ENCODE assay signal across 33 cellular contexts in the genomic region with DNA sequence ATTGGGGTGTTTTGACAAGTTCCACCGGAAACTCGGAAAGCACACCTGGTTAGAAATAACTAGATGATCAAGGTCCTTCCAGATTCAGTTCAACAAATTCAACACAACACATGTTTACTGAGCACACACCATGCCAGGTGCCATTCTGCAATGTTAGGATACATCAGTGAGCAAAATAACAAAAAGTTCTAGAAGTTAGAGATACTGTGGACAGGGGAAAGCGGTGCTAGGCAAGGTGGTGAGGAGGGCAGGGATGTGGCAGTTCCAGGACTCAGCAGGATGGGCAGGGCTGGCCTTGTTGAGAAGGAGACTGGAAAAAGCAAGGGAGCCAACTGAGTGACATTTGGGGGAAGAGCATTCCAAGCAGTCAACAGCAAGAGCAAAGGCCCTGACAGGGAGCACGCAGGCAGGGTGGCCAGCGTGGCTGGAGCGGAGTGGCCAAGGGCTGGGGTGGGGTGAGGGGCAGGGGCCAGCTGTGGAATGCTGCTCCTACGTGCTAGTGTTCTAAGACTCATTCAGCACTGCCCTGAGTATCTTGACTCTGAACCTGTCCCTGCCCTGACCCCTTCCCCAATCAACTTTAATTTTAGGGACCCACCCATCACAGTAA. TPM values are rescaled to one million over a fixed set of nuclear protein-coding genes. Genes with fewer than 3 reads are reported as not detected.
DNase-seq lines count a peak whose midpoint lies in the region; ATAC-seq and TF ChIP-seq lines count a peak whose summit lies in the region.
"Had no signal": no experiment of that assay in that cellular context is flagged by ENCODE, and none has a peak within 500 bp of the region (broad histone marks: within the 10 kb centered on the region; RNA-seq: fewer than 3 reads in every experiment).

No MANE protein-coding gene starts in this region.

- H3K36me3 ChIP-seq in aorta (ENCODE audit: control insufficient read depth in 1 of 2, insufficient read depth in 2 of 2, low read length in 1 of 2) = no peaks in the 10 kb centered on the region
- H3K36me3 ChIP-seq in CD8-positive, alpha-beta memory T cell (ENCODE audit: insufficient read depth, low read length) = no peaks in the 10 kb centered on the region
- H3K36me3 ChIP-seq: neutrophil, suprapubic skin had no signal

- H3K4me3 ChIP-seq in aorta (ENCODE audit: low read length in 2 of 2) = no peak overlapping the region
- no peak overlapping the region for H3K4me3 ChIP-seq in CD8-positive, alpha-beta memory T cell (ENCODE audit: low read length)
- H3K4me3 ChIP-seq: suprapubic skin had no signal

- H3K4me1 Mint-ChIP-seq in activated naive CD8-positive, alpha-beta T cell treated with anti-CD3 and anti-CD28 coated beads, Interleukin-2, amount 10 ng/mL, durations not matched to agents 7 days and 5 days = no peaks in the 10 kb centered on the region
- peaks cover 5% of the 10 kb centered on the region for H3K4me1 Mint-ChIP-seq in activated naive CD8-positive, alpha-beta T cell treated with anti-CD3 and anti-CD28 coated beads, Interleukin-2, amount 50 U/mL, for 24 hours
- no peaks in the 10 kb centered on the region for H3K4me1 Mint-ChIP-seq in CD8-positive, alpha-beta memory T cell
- H3K4me1 Mint-ChIP-seq: activated T-helper 17 cell treated with anti-CD3 and anti-CD28 coated beads, Interleukin-2, amount 50 U/mL, for 72 hours; memory B cell had no signal

- H3K27me3 Mint-ChIP-seq in activated naive CD8-positive, alpha-beta T cell treated with anti-CD3 and anti-CD28 coated beads, Interleukin-2, amount 10 ng/mL, durations not matched to agents 7 days and 5 days = peaks cover 5% of the 10 kb centered on the region
- H3K27me3 Mint-ChIP-seq in activated naive CD8-positive, alpha-beta T cell treated with anti-CD3 and anti-CD28 coated beads, Interleukin-2, amount 50 U/mL, for 24 hours = peaks cover 3% of the 10 kb centered on the region
- peaks cover 2 to 5% of the 10 kb centered on the region in 2 donors for H3K27me3 Mint-ChIP-seq in CD8-positive, alpha-beta memory T cell
- H3K27me3 Mint-ChIP-seq: activated CD4-positive, alpha-beta memory T cell treated with anti-CD3 and anti-CD28 coated beads for 36 hours; activated naive CD8-positive, alpha-beta T cell; activated T-helper 17 cell treated with anti-CD3 and anti-CD28 coated beads, Interleukin-2, amount 50 U/mL, for 72 hours; CD4-positive, alpha-beta T cell; memory B cell had no signal

- no peaks in the 10 kb centered on the region for H3K27me3 ChIP-seq in aorta (ENCODE audit: control insufficient read depth in 1 of 2, insufficient read depth in 2 of 2, low read length in 1 of 2)
- H3K27me3 ChIP-seq in CD8-positive, alpha-beta memory T cell (ENCODE audit: insufficient read depth, low read length, poor library complexity, severe bottlenecking) = no peaks in the 10 kb centered on the region
- H3K27me3 ChIP-seq: suprapubic skin had no signal

- H3K4me1 ChIP-seq in aorta (ENCODE audit: control insufficient read depth in 1 of 2, insufficient read depth in 2 of 2, low read length in 2 of 2) = no peaks in the 10 kb centered on the region
- no peaks in the 10 kb centered on the region for H3K4me1 ChIP-seq in CD8-positive, alpha-beta memory T cell (ENCODE audit: insufficient read depth, low read length)

- intact Hi-C loops in left cardiac atrium (cut with DNase I) (no loop called here), aorta (cut with DNase I) (no loop called here)

- H3K4me3 Mint-ChIP-seq in activated naive CD8-positive, alpha-beta T cell treated with anti-CD3 and anti-CD28 coated beads, Interleukin-2, amount 10 ng/mL, durations not matched to agents 7 days and 5 days = no peak overlapping the region
- no peak overlapping the region for H3K4me3 Mint-ChIP-seq in activated naive CD8-positive, alpha-beta T cell treated with anti-CD3 and anti-CD28 coated beads, Interleukin-2, amount 50 U/mL, for 24 hours
- H3K4me3 Mint-ChIP-seq in CD8-positive, alpha-beta memory T cell = no peak overlapping the region
- H3K4me3 Mint-ChIP-seq: activated CD4-positive, alpha-beta memory T cell treated with anti-CD3 and anti-CD28 coated beads for 36 hours; activated naive CD8-positive, alpha-beta T cell; activated T-helper 17 cell treated with anti-CD3 and anti-CD28 coated beads, Interleukin-2, amount 50 U/mL, for 72 hours; CD4-positive, alpha-beta T cell; memory B cell; stimulated activated effector memory CD8-positive, alpha-beta T cell treated with anti-CD3 and anti-CD28 coated beads, Interleukin-12 subunit alpha, Interleukin-12 subunit beta, amount 100 ng/mL, for 72 hours had no signal

- in situ Hi-C loops in GM13976 (cut with MboI; ENCODE audit: low sequenced_read_pairs, unreplicated experiment) = no loop called here

- H3K36me3 Mint-ChIP-seq in activated naive CD8-positive, alpha-beta T cell treated with anti-CD3 and anti-CD28 coated beads, Interleukin-2, amount 10 ng/mL, durations not matched to agents 7 days and 5 days = no peaks in the 10 kb centered on the region
- no peaks in the 10 kb centered on the region for H3K36me3 Mint-ChIP-seq in activated naive CD8-positive, alpha-beta T cell treated with anti-CD3 and anti-CD28 coated beads, Interleukin-2, amount 50 U/mL, for 24 hours (ENCODE audit: low read depth)
- H3K36me3 Mint-ChIP-seq in CD8-positive, alpha-beta memory T cell = no peaks in the 10 kb centered on the region
- H3K36me3 Mint-ChIP-seq: activated CD4-positive, alpha-beta memory T cell treated with anti-CD3 and anti-CD28 coated beads for 36 hours; activated naive CD8-positive, alpha-beta T cell; memory B cell; stimulated activated effector memory CD8-positive, alpha-beta T cell treated with anti-CD3 and anti-CD28 coated beads, Interleukin-12 subunit alpha, Interleukin-12 subunit beta, amount 100 ng/mL, for 72 hours had no signal

- H3K9me3 ChIP-seq in aorta (ENCODE audit: control insufficient read depth, low read length) = no peaks in the 10 kb centered on the region
- no peaks in the 10 kb centered on the region for H3K9me3 ChIP-seq in CD8-positive, alpha-beta memory T cell (ENCODE audit: low read length)
- H3K9me3 ChIP-seq: neutrophil, suprapubic skin had no signal

- POLR2A ChIA-PET in activated naive CD8-positive, alpha-beta T cell treated with anti-CD3 and anti-CD28 coated beads, Interleukin-2, amount 10 ng/mL, durations not matched to agents 7 days and 5 days (lab: Charles Lee) = no interaction called here
- POLR2A ChIA-PET in CD8-positive, alpha-beta memory T cell (lab: Charles Lee) = no interaction called here

- no peak overlapping the region for H3K27ac Mint-ChIP-seq in activated naive CD8-positive, alpha-beta T cell treated with anti-CD3 and anti-CD28 coated beads, Interleukin-2, amount 10 ng/mL, durations not matched to agents 7 days and 5 days
- no peak overlapping the region for H3K27ac Mint-ChIP-seq in activated naive CD8-positive, alpha-beta T cell treated with anti-CD3 and anti-CD28 coated beads, Interleukin-2, amount 50 U/mL, for 24 hours
- H3K27ac Mint-ChIP-seq in CD8-positive, alpha-beta memory T cell = no peak overlapping the region
- H3K27ac Mint-ChIP-seq: activated CD4-positive, alpha-beta memory T cell treated with anti-CD3 and anti-CD28 coated beads for 36 hours; activated naive CD8-positive, alpha-beta T cell; activated T-helper 17 cell treated with anti-CD3 and anti-CD28 coated beads, Interleukin-2, amount 50 U/mL, for 72 hours; CD4-positive, alpha-beta T cell; memory B cell; stimulated activated effector memory CD8-positive, alpha-beta T cell treated with anti-CD3 and anti-CD28 coated beads, Interleukin-12 subunit alpha, Interleukin-12 subunit beta, amount 100 ng/mL, for 72 hours had no signal

- 87 to 91% methylated on average over 7 of the region's 7 CpGs for WGBS in aorta, 2 donors

- no peak for ATAC-seq in activated naive CD8-positive, alpha-beta T cell treated with anti-CD3 and anti-CD28 coated beads, Interleukin-2, amount 10 ng/mL, durations not matched to agents 7 days and 5 days (ENCODE audit: low read depth)
- ATAC-seq in activated naive CD8-positive, alpha-beta T cell treated with anti-CD3 and anti-CD28 coated beads, Interleukin-2, amount 50 U/mL, for 24 hours = no peak
- ATAC-seq in left cardiac atrium (peak; percentile 62 to 76), omental fat pad (ENCODE audit: low FRiP score) (peak; percentile 14), aorta (ENCODE audit: low FRiP score) (peak; percentile 55)
- ATAC-seq: activated T-helper 17 cell treated with anti-CD3 and anti-CD28 coated beads, Interleukin-2, amount 50 U/mL, for 72 hours had no signal

- DNase-seq in activated naive CD8-positive, alpha-beta T cell treated with anti-CD3 and anti-CD28 coated beads, Interleukin-2, amount 10 ng/mL, durations not matched to agents 7 days and 5 days = peak; percentile 3
- no peak for DNase-seq in activated naive CD8-positive, alpha-beta T cell treated with anti-CD3 and anti-CD28 coated beads, Interleukin-2, amount 50 U/mL, for 24 hours
- DNase-seq in left cardiac atrium (peak; percentile 43), omental fat pad (ENCODE audit: low spot score) (no peak), aorta (peak in 1 of 2 donors; percentile 67), GM13976 (ENCODE audit: low spot score) (no peak)
- DNase-seq in stimulated activated CD4-positive, alpha-beta T cell treated with anti-CD3 and anti-CD28 coated beads, Interleukin-4, amount 100 ng/mL, for 4 hours = no peak
- DNase-seq in CD8-positive, alpha-beta memory T cell = no peak
- DNase-seq: activated CD4-positive, alpha-beta memory T cell treated with anti-CD3 and anti-CD28 coated beads for 36 hours; activated CD4-positive, CD25-positive, alpha-beta regulatory T cell; activated CD8-positive, alpha-beta memory T cell treated with anti-CD3 and anti-CD28 coated beads, Interleukin-2, amount 50 U/mL, for 48 hours; CD4-positive, alpha-beta T cell; dermis blood vessel endothelial cell; glutamatergic neuron; GOT3; Karpas-422; kidney; MV-4-11; NCI-H1436 treated with DMSO at 0.1 percent for 48 hours; NCI-H446 treated with DMSO at 0.1 percent for 48 hours; NCI-H82; retina; stimulated activated CD4-positive, alpha-beta T cell treated with anti-CD3 and anti-CD28 coated beads, Interleukin-4, amount 100 ng/mL, for 1 hour; T-helper 1 cell had no signal

- no peak for TF ChIP-seq CTCF in omental fat pad (IDR thresholded peaks at IDR 0.05)
- TF ChIP-seq CTCF in GM13976 (IDR thresholded peaks at IDR 0.05; ENCODE audit: borderline replicate concordance, control extremely low read depth, extremely low read depth, insufficient read depth, missing control alignments) = no peak

- H3K27ac ChIP-seq in aorta (ENCODE audit: low read depth in 1 of 2, low read length in 2 of 2) = no peak overlapping the region
- no peak overlapping the region for H3K27ac ChIP-seq in CD8-positive, alpha-beta memory T cell (ENCODE audit: low read depth, low read length)
- H3K27ac ChIP-seq: HL-60, neutrophil, suprapubic skin had no signal

- H3K9me3 Mint-ChIP-seq in activated naive CD8-positive, alpha-beta T cell treated with anti-CD3 and anti-CD28 coated beads, Interleukin-2, amount 10 ng/mL, durations not matched to agents 7 days and 5 days = no peaks in the 10 kb centered on the region
- H3K9me3 Mint-ChIP-seq in activated naive CD8-positive, alpha-beta T cell treated with anti-CD3 and anti-CD28 coated beads, Interleukin-2, amount 50 U/mL, for 24 hours = no peaks in the 10 kb centered on the region
- no peaks in the 10 kb centered on the region for H3K9me3 Mint-ChIP-seq in CD8-positive, alpha-beta memory T cell
- H3K9me3 Mint-ChIP-seq: activated CD4-positive, alpha-beta memory T cell treated with anti-CD3 and anti-CD28 coated beads for 36 hours; activated T-helper 17 cell treated with anti-CD3 and anti-CD28 coated beads, Interleukin-2, amount 50 U/mL, for 72 hours; CD4-positive, alpha-beta T cell; memory B cell; stimulated activated effector memory CD8-positive, alpha-beta T cell treated with anti-CD3 and anti-CD28 coated beads, Interleukin-12 subunit alpha, Interleukin-12 subunit beta, amount 100 ng/mL, for 72 hours had no signal

- CTCF ChIA-PET in CD8-positive, alpha-beta memory T cell (lab: Charles Lee) = interaction anchor here (0.7 kb wide), 1 partner anchor 22 kb away, joined by 3 read pairs; no protein-coding TSS in a partner anchor

RNA-seq across cellular contexts. Expression of a gene that starts 19.4 kb away (rescaled TPM):
- under 1 TPM in 1 of 2 experiments, not detected in 1; 0.22 TPM for total RNA-seq in activated naive CD8-positive, alpha-beta T cell treated with anti-CD3 and anti-CD28 coated beads, Interleukin-2, amount 10 ng/mL, durations not matched to agents 7 days and 5 days
- 10 to 100 TPM in 1 of 2 donors, 1 to 10 TPM in 1; 6.4 to 25.9 TPM for total RNA-seq in left cardiac atrium
- total RNA-seq in omental fat pad = 1 to 10 TPM in 3 of 4 donors, under 1 TPM in 1; 0.36 to 6.1 (median 3.1) TPM
- 10 to 100 TPM in 1 of 2 donors, under 1 TPM in 1; 0.58 to 16.4 TPM for total RNA-seq in aorta
- polyA plus RNA-seq in aorta = under 1 TPM in 1 of 2 donors, not detected in 1; 0.05 TPM
- under 1 TPM; 0.39 to 0.44 TPM for total RNA-seq in CD8-positive, alpha-beta memory T cell
- polyA plus RNA-seq in CD8-positive, alpha-beta memory T cell = 0.72 TPM
- total RNA-seq: CD4-positive, alpha-beta T cell; dermis blood vessel endothelial cell had no signal

RNA-seq across cellular contexts. Expression of a gene that starts 27.4 kb away (rescaled TPM):
- not detected for total RNA-seq in activated naive CD8-positive, alpha-beta T cell treated with anti-CD3 and anti-CD28 coated beads, Interleukin-2, amount 10 ng/mL, durations not matched to agents 7 days and 5 days
- total RNA-seq in left cardiac atrium (under 1 TPM; 0.09 to 0.24 TPM), omental fat pad (not detected), aorta (under 1 TPM in 1 of 2 donors, not detected in 1; 0.21 TPM)
- not detected for polyA plus RNA-seq in aorta
- total RNA-seq in CD8-positive, alpha-beta memory T cell = not detected
- not detected for polyA plus RNA-seq in CD8-positive, alpha-beta memory T cell
- total RNA-seq: activated CD4-positive, alpha-beta memory T cell treated with anti-CD3 and anti-CD28 coated beads for 36 hours; activated T-helper 17 cell treated with anti-CD3 and anti-CD28 coated beads, Interleukin-2, amount 50 U/mL, for 72 hours; astrocyte; CD4-positive, alpha-beta T cell; dermis blood vessel endothelial cell; fibroblast of lung had no signal
- polyA plus RNA-seq: fibroblast of lung had no signal

RNA-seq across cellular contexts. Expression of a gene that starts 38.5 kb away (rescaled TPM):
- not detected for total RNA-seq in activated naive CD8-positive, alpha-beta T cell treated with anti-CD3 and anti-CD28 coated beads, Interleukin-2, amount 10 ng/mL, durations not matched to agents 7 days and 5 days
- total RNA-seq in left cardiac atrium (1 to 10 TPM; 1.0 to 1.3 TPM), omental fat pad (not detected), aorta (1 to 10 TPM in 1 of 2 donors, not detected in 1; 1.2 TPM)
- under 1 TPM in 1 of 2 donors, not detected in 1; 0.08 TPM for polyA plus RNA-seq in aorta
- not detected for total RNA-seq in CD8-positive, alpha-beta memory T cell
- not detected for polyA plus RNA-seq in CD8-positive, alpha-beta memory T cell
- total RNA-seq: activated CD4-positive, alpha-beta memory T cell treated with anti-CD3 and anti-CD28 coated beads for 36 hours; activated T-helper 17 cell treated with anti-CD3 and anti-CD28 coated beads, Interleukin-2, amount 50 U/mL, for 72 hours; astrocyte; CD4-positive, alpha-beta T cell; fibroblast of lung had no signal
- polyA plus RNA-seq: fibroblast of lung had no signal

RNA-seq across cellular contexts. Expression of a gene that starts 49.6 kb away (rescaled TPM):
- total RNA-seq in activated naive CD8-positive, alpha-beta T cell treated with anti-CD3 and anti-CD28 coated beads, Interleukin-2, amount 10 ng/mL, durations not matched to agents 7 days and 5 days = not detected
- under 1 TPM; 0.13 to 0.77 TPM for total RNA-seq in left cardiac atrium
- total RNA-seq in omental fat pad = under 1 TPM in 1 of 4 donors, not detected in 3; 0.56 TPM
- total RNA-seq in aorta = under 1 TPM in 1 of 2 donors, not detected in 1; 0.39 TPM
- not detected for polyA plus RNA-seq in aorta
- total RNA-seq in CD8-positive, alpha-beta memory T cell = not detected
- not detected for polyA plus RNA-seq in CD8-positive, alpha-beta memory T cell
- total RNA-seq: activated CD4-positive, alpha-beta memory T cell treated with anti-CD3 and anti-CD28 coated beads for 36 hours; activated T-helper 17 cell treated with anti-CD3 and anti-CD28 coated beads, Interleukin-2, amount 50 U/mL, for 72 hours; astrocyte; CD4-positive, alpha-beta T cell; dermis blood vessel endothelial cell; suprapubic skin had no signal
- polyA plus RNA-seq: fibroblast of lung had no signal

Comparison
In these comparisons a context has a peak if more than half of its experiments do, and no peak if none do; other contexts are left out.
1. DNase-seq: peak in activated naive CD8-positive, alpha-beta T cell treated with anti-CD3 and anti-CD28 coated beads, Interleukin-2, amount 10 ng/mL, durations not matched to agents 7 days and 5 days (single experiment) and left cardiac atrium (single experiment); none in activated naive CD8-positive, alpha-beta T cell treated with anti-CD3 and anti-CD28 coated beads, Interleukin-2, amount 50 U/mL, for 24 hours (single experiment), omental fat pad (single experiment), stimulated activated CD4-positive, alpha-beta T cell treated with anti-CD3 and anti-CD28 coated beads, Interleukin-4, amount 100 ng/mL, for 4 hours (0 of 2), GM13976 (single experiment) and CD8-positive, alpha-beta memory T cell (0 of 5).
2. ATAC-seq: peak in left cardiac atrium (2 of 2), omental fat pad (single experiment) and aorta (single experiment); none in activated naive CD8-positive, alpha-beta T cell treated with anti-CD3 and anti-CD28 coated beads, Interleukin-2, amount 10 ng/mL, durations not matched to agents 7 days and 5 days (single experiment) and activated naive CD8-positive, alpha-beta T cell treated with anti-CD3 and anti-CD28 coated beads, Interleukin-2, amount 50 U/mL, for 24 hours (single experiment).